9 cellular contexts compared by ENCODE assay signal in the genomic region with DNA sequence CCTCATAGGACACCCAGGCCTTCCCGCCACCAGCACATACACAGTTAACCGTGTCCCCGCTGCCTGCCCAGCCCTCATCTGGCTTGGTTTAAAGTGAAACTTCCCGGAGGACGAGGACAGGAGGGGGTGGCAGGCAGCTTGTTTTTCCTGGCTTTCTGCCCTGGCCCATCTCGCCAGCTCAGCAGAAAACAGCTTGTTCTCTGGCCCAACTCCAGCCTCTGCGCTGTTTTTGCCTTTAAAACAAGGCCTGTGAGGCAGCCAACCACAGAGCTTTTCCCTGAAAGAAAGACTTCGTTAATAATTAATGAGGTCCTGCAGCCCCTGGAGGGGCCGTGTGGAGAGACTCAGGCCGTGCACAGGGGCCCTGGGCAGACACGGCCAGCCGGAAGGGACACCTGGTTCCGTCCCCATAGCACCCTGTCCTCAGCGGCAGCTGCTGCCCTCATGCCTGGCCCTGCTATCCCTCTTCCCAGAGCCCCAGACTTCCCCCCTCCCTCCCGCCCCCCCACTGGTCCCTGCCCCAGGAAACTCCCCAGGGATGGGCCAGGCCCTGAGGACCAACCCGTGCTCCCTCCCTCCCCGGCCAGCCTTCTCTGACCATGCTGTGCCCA.
DNase-seq lines count a peak whose midpoint lies in the region; ATAC-seq and TF ChIP-seq lines count a peak whose summit lies in the region.
"Had no signal": no experiment of that assay in that cellular context is flagged by ENCODE, and none has a peak within 500 bp of the region (broad histone marks: within the 10 kb centered on the region; RNA-seq: fewer than 3 reads in every experiment).

No MANE protein-coding gene starts in this region.

- H3K27me3 Mint-ChIP-seq in glutamatergic neuron (ENCODE audit: unreplicated experiment) (peaks cover 8% of the 10 kb centered on the region), progenitor cell of endocrine pancreas (no peaks in the 10 kb centered on the region)

- DNase-seq in NCI-H2081 (lab: John Stamatoyannopoulos, UW) = peak; percentile 58 to 76
- no peak for DNase-seq in NCI-H2081 treated with DMSO at 0.1 percent for 48 hours (lab: John Stamatoyannopoulos, UW)
- peak; percentile 73 for DNase-seq in glutamatergic neuron
- DNase-seq in progenitor cell of endocrine pancreas (ENCODE audit: low spot score, unreplicated experiment) = peak; percentile 35
- DNase-seq in activated CD4-positive, CD25-positive, alpha-beta regulatory T cell treated with anti-CD3 and anti-CD28 coated beads, Interleukin-2, amount 50 U/mL, for 72 hours = no peak
- no peak for DNase-seq in stimulated activated CD4-positive, alpha-beta T cell treated with anti-CD3 and anti-CD28 coated beads, Interleukin-1b, Interleukin-23, amount 100 ng/mL, for 48 hours
- DNase-seq: activated B cell treated with CpG ODN at 0.5 μM for 24 hours had no signal

- H3K4me1 Mint-ChIP-seq in glutamatergic neuron (ENCODE audit: low read depth, unreplicated experiment) (peaks cover 27% of the 10 kb centered on the region), progenitor cell of endocrine pancreas (ENCODE audit: low read depth) (peaks cover 9% of the 10 kb centered on the region)
- H3K4me1 Mint-ChIP-seq: activated B cell treated with CpG ODN at 0.5 μM for 24 hours had no signal

- H3K36me3 Mint-ChIP-seq in glutamatergic neuron (ENCODE audit: unreplicated experiment) (no peaks in the 10 kb centered on the region), progenitor cell of endocrine pancreas (ENCODE audit: insufficient read depth) (peaks cover 2% of the 10 kb centered on the region)

- H3K27ac Mint-ChIP-seq in glutamatergic neuron (ENCODE audit: unreplicated experiment) (peak overlapping the region; percentile 87), progenitor cell of endocrine pancreas (peak overlapping the region; percentile 94)
- H3K27ac Mint-ChIP-seq: activated B cell treated with CpG ODN at 0.5 μM for 24 hours had no signal

- TF ChIP-seq CTCF in VCaP (conservative IDR thresholded peaks at IDR 0.05) (no peak), glutamatergic neuron (IDR thresholded peaks at IDR 0.05; ENCODE audit: partially characterized antibody, unreplicated experiment) (no peak), progenitor cell of endocrine pancreas (IDR thresholded peaks at IDR 0.05; ENCODE audit: unreplicated experiment) (no peak)

- peak overlapping the region; percentile 25 for H3K4me3 Mint-ChIP-seq in glutamatergic neuron (ENCODE audit: unreplicated experiment)
- no peak overlapping the region for H3K4me3 Mint-ChIP-seq in progenitor cell of endocrine pancreas (ENCODE audit: low read depth)
- H3K4me3 Mint-ChIP-seq: activated B cell treated with CpG ODN at 0.5 μM for 24 hours had no signal

- peak overlapping the region; percentile 96 for H3K27ac ChIP-seq in VCaP

- H3K9me3 Mint-ChIP-seq in glutamatergic neuron (ENCODE audit: unreplicated experiment) (peaks cover 5% of the 10 kb centered on the region), progenitor cell of endocrine pancreas (ENCODE audit: low read depth) (no peaks in the 10 kb centered on the region)
- H3K9me3 Mint-ChIP-seq: activated B cell treated with CpG ODN at 0.5 μM for 24 hours had no signal

- no peak for ATAC-seq in HG02798 (IDR thresholded peaks at IDR 0.05; ENCODE audit: poor library complexity, unreplicated experiment)

Comparison
In these comparisons a context has a peak if more than half of its experiments do, and no peak if none do; other contexts are left out.
1. DNase-seq: peak in NCI-H2081 (2 of 2), glutamatergic neuron (single experiment) and progenitor cell of endocrine pancreas (single experiment); none in NCI-H2081 treated with DMSO at 0.1 percent for 48 hours (single experiment), activated CD4-positive, CD25-positive, alpha-beta regulatory T cell treated with anti-CD3 and anti-CD28 coated beads, Interleukin-2, amount 50 U/mL, for 72 hours (single experiment) and stimulated activated CD4-positive, alpha-beta T cell treated with anti-CD3 and anti-CD28 coated beads, Interleukin-1b, Interleukin-23, amount 100 ng/mL, for 48 hours (single experiment).